14 cellular contexts compared by ENCODE assay signal in genomic region chr9:113715086-113715485, GRCh38.
DNase-seq lines count a peak whose midpoint lies in the region; ATAC-seq and TF ChIP-seq lines count a peak whose summit lies in the region.
"Had no signal": no experiment of that assay in that cellular context is flagged by ENCODE, and none has a peak within 500 bp of the region (broad histone marks: within the 10 kb centered on the region; RNA-seq: fewer than 3 reads in every experiment).

No MANE protein-coding gene starts in this region.

- no peak overlapping the region for H3K27ac Mint-ChIP-seq in activated CD8-positive, alpha-beta memory T cell treated with anti-CD3 and anti-CD28 coated beads, Interleukin-2, amount 10 ng/mL, durations not matched to agents 7 days and 5 days
- H3K27ac Mint-ChIP-seq in activated CD4-positive, alpha-beta memory T cell treated with anti-CD3 and anti-CD28 coated beads, Interleukin-2, amount 10 ng/mL, durations not matched to agents 7 days and 5 days = no peak overlapping the region

- H3K4me1 Mint-ChIP-seq in activated CD8-positive, alpha-beta memory T cell treated with anti-CD3 and anti-CD28 coated beads, Interleukin-2, amount 10 ng/mL, durations not matched to agents 7 days and 5 days = no peaks in the 10 kb centered on the region
- H3K4me1 Mint-ChIP-seq in activated CD4-positive, alpha-beta memory T cell treated with anti-CD3 and anti-CD28 coated beads, Interleukin-2, amount 10 ng/mL, durations not matched to agents 7 days and 5 days = no peaks in the 10 kb centered on the region

- peak; percentile 19 for DNase-seq in activated CD8-positive, alpha-beta memory T cell treated with anti-CD3 and anti-CD28 coated beads, Interleukin-2, amount 10 ng/mL, durations not matched to agents 7 days and 5 days
- DNase-seq in activated CD8-positive, alpha-beta memory T cell treated with anti-CD3 and anti-CD28 coated beads for 24 hours = no peak
- DNase-seq in RWPE1 (ENCODE audit: low spot score) (peak; percentile 32), fibroblast of peridontal ligament (ENCODE audit: extremely low read depth) (peak; percentile 77), ureter (ENCODE audit: low spot score) (peak; percentile 10), WERI-Rb-1 (no peak), retina (no peak)
- DNase-seq in activated CD4-positive, alpha-beta memory T cell treated with anti-CD3 and anti-CD28 coated beads, Interleukin-2, amount 10 ng/mL, durations not matched to agents 7 days and 5 days = no peak
- DNase-seq: activated T-cell treated with anti-CD3 and anti-CD28 coated beads, Interleukin-2, amount 50 U/mL, for 1 hour; aorta; NCI-H187; spleen had no signal

- no peak overlapping the region for H3K27ac ChIP-seq in RWPE1
- no peak overlapping the region for H3K27ac ChIP-seq in WERI-Rb-1
- H3K27ac ChIP-seq: KMS-11, SK-N-MC, spleen had no signal

- CTCF ChIA-PET in activated CD8-positive, alpha-beta memory T cell treated with anti-CD3 and anti-CD28 coated beads, Interleukin-2, amount 10 ng/mL, durations not matched to agents 7 days and 5 days (lab: Charles Lee) = interaction anchor here (0.6 to 1.0 kb wide), 2 partner anchors 44 to 57 kb away, joined by 3 read pairs; no protein-coding TSS in a partner anchor
- CTCF ChIA-PET in RWPE1 (lab: Yijun Ruan, JAX) = no interaction called here
- CTCF ChIA-PET in activated CD4-positive, alpha-beta memory T cell treated with anti-CD3 and anti-CD28 coated beads, Interleukin-2, amount 10 ng/mL, durations not matched to agents 7 days and 5 days (lab: Charles Lee) = no interaction called here

- H3K9me3 Mint-ChIP-seq in activated CD8-positive, alpha-beta memory T cell treated with anti-CD3 and anti-CD28 coated beads, Interleukin-2, amount 10 ng/mL, durations not matched to agents 7 days and 5 days (ENCODE audit: low read depth) = no peaks in the 10 kb centered on the region
- no peaks in the 10 kb centered on the region for H3K9me3 Mint-ChIP-seq in activated CD4-positive, alpha-beta memory T cell treated with anti-CD3 and anti-CD28 coated beads, Interleukin-2, amount 10 ng/mL, durations not matched to agents 7 days and 5 days

- H3K4me3 ChIP-seq in WERI-Rb-1 (ENCODE audit: low read depth, low read length) = no peak overlapping the region
- H3K4me3 ChIP-seq: SK-N-MC, spleen had no signal

- peaks cover 6% of the 10 kb centered on the region for H3K9me3 ChIP-seq in WERI-Rb-1 (ENCODE audit: severe bottlenecking)

- no peak overlapping the region for H3K4me3 Mint-ChIP-seq in activated CD8-positive, alpha-beta memory T cell treated with anti-CD3 and anti-CD28 coated beads, Interleukin-2, amount 10 ng/mL, durations not matched to agents 7 days and 5 days
- H3K4me3 Mint-ChIP-seq in activated CD4-positive, alpha-beta memory T cell treated with anti-CD3 and anti-CD28 coated beads, Interleukin-2, amount 10 ng/mL, durations not matched to agents 7 days and 5 days = no peak overlapping the region

- no peaks in the 10 kb centered on the region for H3K36me3 Mint-ChIP-seq in activated CD8-positive, alpha-beta memory T cell treated with anti-CD3 and anti-CD28 coated beads, Interleukin-2, amount 10 ng/mL, durations not matched to agents 7 days and 5 days
- H3K36me3 Mint-ChIP-seq in activated CD4-positive, alpha-beta memory T cell treated with anti-CD3 and anti-CD28 coated beads, Interleukin-2, amount 10 ng/mL, durations not matched to agents 7 days and 5 days (ENCODE audit: low read depth) = no peaks in the 10 kb centered on the region

- H3K36me3 ChIP-seq in WERI-Rb-1 = no peaks in the 10 kb centered on the region
- H3K36me3 ChIP-seq: spleen had no signal

- peaks cover 5% of the 10 kb centered on the region for H3K27me3 ChIP-seq in WERI-Rb-1 (ENCODE audit: insufficient read depth, low read depth, severe bottlenecking)

- POLR2A ChIA-PET in RWPE1 (lab: Yijun Ruan, JAX; ENCODE audit: low non-redundant PET) = no interaction called here
- POLR2A ChIA-PET in activated CD4-positive, alpha-beta memory T cell treated with anti-CD3 and anti-CD28 coated beads, Interleukin-2, amount 10 ng/mL, durations not matched to agents 7 days and 5 days (lab: Charles Lee) = no interaction called here

- no peak for ATAC-seq in activated CD8-positive, alpha-beta memory T cell treated with anti-CD3 and anti-CD28 coated beads, Interleukin-2, amount 10 ng/mL, durations not matched to agents 7 days and 5 days

- TF ChIP-seq CTCF in RWPE1 (conservative IDR thresholded peaks at IDR 0.05; ENCODE audit: low read depth) = no peak
- TF ChIP-seq CTCF in WERI-Rb-1 (IDR thresholded peaks at IDR 0.05; ENCODE audit: low read depth, low read length) = no peak

- H3K27me3 Mint-ChIP-seq in activated CD8-positive, alpha-beta memory T cell treated with anti-CD3 and anti-CD28 coated beads, Interleukin-2, amount 10 ng/mL, durations not matched to agents 7 days and 5 days = peaks cover 11% of the 10 kb centered on the region
- peaks cover 3% of the 10 kb centered on the region for H3K27me3 Mint-ChIP-seq in activated CD4-positive, alpha-beta memory T cell treated with anti-CD3 and anti-CD28 coated beads, Interleukin-2, amount 10 ng/mL, durations not matched to agents 7 days and 5 days

Comparison
In these comparisons a context has a peak if more than half of its experiments do, and no peak if none do; other contexts are left out.
1. DNase-seq: peak in activated CD8-positive, alpha-beta memory T cell treated with anti-CD3 and anti-CD28 coated beads, Interleukin-2, amount 10 ng/mL, durations not matched to agents 7 days and 5 days (single experiment), RWPE1 (single experiment), fibroblast of peridontal ligament (single experiment) and ureter (single experiment); none in activated CD8-positive, alpha-beta memory T cell treated with anti-CD3 and anti-CD28 coated beads for 24 hours (single experiment), WERI-Rb-1 (single experiment), activated CD4-positive, alpha-beta memory T cell treated with anti-CD3 and anti-CD28 coated beads, Interleukin-2, amount 10 ng/mL, durations not matched to agents 7 days and 5 days (single experiment) and retina (single experiment).